ENCODE assay signal across 17 cellular contexts in the genomic region with DNA sequence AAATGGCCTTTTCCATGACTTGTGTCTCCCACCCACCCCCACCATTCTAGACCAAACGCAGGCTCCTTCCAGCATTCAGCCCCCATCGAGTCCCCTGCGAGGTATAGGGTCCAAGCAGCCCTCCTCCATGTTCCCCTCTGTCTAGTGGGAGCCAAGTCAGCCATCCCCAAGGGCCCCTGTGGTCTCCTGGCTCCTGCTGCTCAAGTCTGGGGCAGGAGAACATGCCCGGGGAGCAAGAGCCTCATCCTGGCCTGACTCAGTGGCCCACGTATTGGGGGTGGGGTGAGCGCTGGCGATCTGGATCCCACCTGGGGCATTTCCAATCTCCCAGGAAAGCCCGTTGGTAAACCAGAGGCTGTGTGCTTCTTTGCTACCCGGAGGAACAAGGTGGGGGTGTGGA. TPM values are rescaled to one million over a fixed set of nuclear protein-coding genes. Genes with fewer than 3 reads are reported as not detected.
DNase-seq lines count a peak whose midpoint lies in the region; ATAC-seq and TF ChIP-seq lines count a peak whose summit lies in the region.
"Had no signal": no experiment of that assay in that cellular context is flagged by ENCODE, and none has a peak within 500 bp of the region (broad histone marks: within the 10 kb centered on the region; RNA-seq: fewer than 3 reads in every experiment).

No MANE protein-coding gene starts in this region.

- H3K27me3 Mint-ChIP-seq in chondrocyte (ENCODE audit: low read depth) = peaks cover 27% of the 10 kb centered on the region

- H3K36me3 ChIP-seq in right atrium auricular region (no peaks in the 10 kb centered on the region), upper lobe of left lung (no peaks in the 10 kb centered on the region), tibial nerve (peaks cover 0 to 5% (median 0%) of the 10 kb centered on the region in 3 donors)

- H3K4me1 ChIP-seq in right atrium auricular region (peaks cover 0 to 38% of the 10 kb centered on the region in 2 donors), upper lobe of left lung (peaks cover 15 to 43% (median 20%) of the 10 kb centered on the region in 4 donors), tibial nerve (peaks cover 0 to 75% (median 28%) of the 10 kb centered on the region in 4 donors)

- TF ChIP-seq EP300 in upper lobe of left lung (IDR thresholded peaks at IDR 0.05) = no peak
- no peak for TF ChIP-seq EP300 in tibial nerve (IDR thresholded peaks at IDR 0.05)

- H3K27ac ChIP-seq in right atrium auricular region = no peak overlapping the region
- no peak overlapping the region for H3K27ac ChIP-seq in upper lobe of left lung
- peak overlapping the region in 2 of 4 donors; percentile 94 to 95 for H3K27ac ChIP-seq in tibial nerve
- H3K27ac ChIP-seq: C4-2B had no signal

- no peak for TF ChIP-seq POLR2A in upper lobe of left lung (IDR thresholded peaks at IDR 0.05)
- no peak for TF ChIP-seq POLR2A in tibial nerve (IDR thresholded peaks at IDR 0.05)

- intact Hi-C loops in cardiac septum (cut with DNase I) = loop anchor here (5.0 to 10.0 kb wide), 4 partner anchors 107 to 327 kb away; no protein-coding TSS in a partner anchor
- intact Hi-C loops in posterior vena cava (cut with DNase I) = loop anchor here (5.0 to 10.0 kb wide), 4 partner anchors 150 to 350 kb away; no protein-coding TSS in a partner anchor

- peak overlapping the region; percentile 31 for H3K4me3 Mint-ChIP-seq in chondrocyte (ENCODE audit: unreplicated experiment)
- H3K4me3 Mint-ChIP-seq: IgD-negative memory B cell had no signal

- H3K9me3 Mint-ChIP-seq in chondrocyte (ENCODE audit: low read depth) = no peaks in the 10 kb centered on the region
- H3K9me3 Mint-ChIP-seq: IgD-negative memory B cell had no signal

- no peak overlapping the region for H3K27ac Mint-ChIP-seq in chondrocyte (ENCODE audit: unreplicated experiment)
- H3K27ac Mint-ChIP-seq: IgD-negative memory B cell had no signal

- H3K4me3 ChIP-seq in right atrium auricular region (no peak overlapping the region), upper lobe of left lung (no peak overlapping the region), tibial nerve (no peak overlapping the region)

- H3K36me3 Mint-ChIP-seq in chondrocyte (ENCODE audit: low read depth) = peaks cover 3% of the 10 kb centered on the region
- H3K36me3 Mint-ChIP-seq: IgD-negative memory B cell had no signal

- ATAC-seq in upper lobe of left lung (ENCODE audit: low FRiP score in 2 of 2) (no peak), GM21367 (IDR thresholded peaks at IDR 0.05; ENCODE audit: unreplicated experiment) (no peak)

- H3K9me3 ChIP-seq in right atrium auricular region (no peaks in the 10 kb centered on the region), upper lobe of left lung (no peaks in the 10 kb centered on the region), tibial nerve (no peaks in the 10 kb centered on the region)

- peak; percentile 59 for DNase-seq in cardiac septum (ENCODE audit: low spot score)
- no peak for DNase-seq in right atrium auricular region (ENCODE audit: low spot score)
- peak; percentile 26 for DNase-seq in chondrocyte (ENCODE audit: low spot score)
- peak; percentile 34 for DNase-seq in posterior vena cava (ENCODE audit: low spot score)
- peak; percentile 12 to 23 for DNase-seq in upper lobe of left lung
- no peak for DNase-seq in tibial nerve (ENCODE audit: low spot score in 2 of 2)
- DNase-seq: COR-L47, GF-D8, NCI-H187, NCI-H226, NCI-H524 treated with DMSO at 0.1 percent for 48 hours had no signal

- TF ChIP-seq CTCF in right atrium auricular region (IDR thresholded peaks at IDR 0.05) (no peak), chondrocyte (IDR thresholded peaks at IDR 0.05) (no peak), upper lobe of left lung (IDR thresholded peaks at IDR 0.05) (no peak), tibial nerve (IDR thresholded peaks at IDR 0.05) (no peak)

- peaks cover 13% of the 10 kb centered on the region for H3K4me1 Mint-ChIP-seq in chondrocyte (ENCODE audit: low read depth)

- 66 to 75% methylated on average over 9 of the region's 9 CpGs for WGBS in upper lobe of left lung, 2 donors
- WGBS in tibial nerve, 2 donors = 44 to 48% methylated on average over 8 to 9 of the region's 9 CpGs

- H3K27me3 ChIP-seq in right atrium auricular region (peaks cover 29 to 57% of the 10 kb centered on the region in 2 donors), upper lobe of left lung (peaks cover 0 to 53% (median 13%) of the 10 kb centered on the region in 4 donors), tibial nerve (peaks cover 0 to 73% of the 10 kb centered on the region in 2 donors)

RNA-seq across cellular contexts. Expression of gene PRDM16, which starts 4.1 kb away (rescaled TPM):
- total RNA-seq in cardiac septum (12.9 TPM), right atrium auricular region (1 to 10 TPM in 1 of 2 donors, under 1 TPM in 1; 0.22 to 3.3 TPM), chondrocyte (10.4 to 19.0 TPM (median 18.3 TPM) in 3 replicates), posterior vena cava (10 to 100 TPM; 15.8 to 21.1 TPM), upper lobe of left lung (10 to 100 TPM; 12.3 to 54.5 (median 21.2) TPM), tibial nerve (10 to 100 TPM in 3 of 4 donors, 1 to 10 TPM in 1; 5.9 to 41.7 (median 11.2) TPM)
- total RNA-seq: HT1080, LHCN-M2 had no signal

RNA-seq across cellular contexts. Expression of gene ACTRT2, which starts 43.6 kb away (rescaled TPM):
- total RNA-seq in cardiac septum (not detected), right atrium auricular region (not detected), chondrocyte (not detected in 3 replicates), posterior vena cava (not detected), upper lobe of left lung (not detected), tibial nerve (not detected)
- total RNA-seq: Daoy, HT1080, LHCN-M2 had no signal

Comparison
In these comparisons a context has a peak if more than half of its experiments do, and no peak if none do; other contexts are left out.
1. DNase-seq: peak in cardiac septum (single experiment), chondrocyte (single experiment), posterior vena cava (single experiment) and upper lobe of left lung (2 of 2); none in right atrium auricular region (single experiment) and tibial nerve (0 of 2).